Comparison of ENCODE assay signal across 12 cellular contexts in the genomic region with DNA sequence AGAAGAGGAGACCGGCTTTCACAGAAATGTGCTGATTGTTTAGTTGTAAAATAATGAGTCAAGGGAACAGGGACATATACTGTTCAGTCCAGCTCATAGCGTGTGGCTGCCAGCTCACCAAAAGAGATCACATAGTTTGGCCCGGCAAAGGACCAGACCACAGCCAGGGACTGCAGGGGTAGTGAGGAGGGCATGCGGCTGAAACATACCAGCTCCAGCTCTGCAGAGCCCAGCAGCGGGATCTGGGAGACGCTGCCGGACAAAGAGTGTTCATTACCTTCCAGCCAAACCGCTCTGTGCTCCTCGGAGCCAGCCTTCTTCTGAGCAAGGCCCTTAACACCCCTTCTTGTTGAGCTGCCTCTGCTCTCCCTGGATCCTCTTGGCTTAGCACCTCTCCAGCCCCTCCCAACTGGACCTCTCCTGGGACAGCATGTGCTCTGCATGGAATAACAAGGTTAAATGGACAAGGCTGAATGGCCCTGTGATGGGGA.
DNase-seq lines count a peak whose midpoint lies in the region; ATAC-seq and TF ChIP-seq lines count a peak whose summit lies in the region.
"Had no signal": no experiment of that assay in that cellular context is flagged by ENCODE, and none has a peak within 500 bp of the region (broad histone marks: within the 10 kb centered on the region; RNA-seq: fewer than 3 reads in every experiment).

No MANE protein-coding gene starts in this region.

- H2AFZ ChIP-seq in SK-N-SH (ENCODE audit: low read depth): no peak overlapping the region
- no peak overlapping the region for H2AFZ ChIP-seq in MM.1S (ENCODE audit: low read length)

- intact Hi-C loops in right cardiac atrium (cut with DNase I): no loop called here

- no peak overlapping the region for H3K27ac ChIP-seq in right cardiac atrium (ENCODE audit: low read length)
- no peak overlapping the region for H3K27ac ChIP-seq in substantia nigra (ENCODE audit: low read depth, low read length, poor library complexity, severe bottlenecking)
- H3K27ac ChIP-seq in SK-N-SH (ENCODE audit: low read depth in 2 of 2, low read length in 1 of 2): no peak overlapping the region
- H3K27ac ChIP-seq in MM.1S (ENCODE audit: low read length): no peak overlapping the region

- H4K20me1 ChIP-seq in SK-N-SH (ENCODE audit: insufficient read depth) (no peaks in the 10 kb centered on the region), MM.1S (ENCODE audit: insufficient read depth, low read length) (no peaks in the 10 kb centered on the region)

- H3K4me2 ChIP-seq in SK-N-SH (no peak overlapping the region), MM.1S (ENCODE audit: low read depth, low read length) (no peak overlapping the region)

- H3K4me3 ChIP-seq in right cardiac atrium (ENCODE audit: low read length) (no peak overlapping the region), SK-N-SH (ENCODE audit: low read depth in 2 of 2, low read length in 1 of 2) (no peak overlapping the region), MM.1S (ENCODE audit: low read length) (no peak overlapping the region)

- H3K27me3 ChIP-seq in right cardiac atrium (ENCODE audit: control insufficient read depth, insufficient read depth) (no peaks in the 10 kb centered on the region), SK-N-SH (ENCODE audit: insufficient read depth) (no peaks in the 10 kb centered on the region), MM.1S (replicated peaks; ENCODE audit: insufficient read depth, low read length) (no peaks in the 10 kb centered on the region)

- 74% methylated on average over 9 of the region's 9 CpGs for WGBS in right cardiac atrium
- WGBS in SK-N-SH (ENCODE audit: low lambda C conversion rate): 92% methylated on average over 6 of the region's 9 CpGs

- H3K36me3 ChIP-seq in SK-N-SH (replicated peaks in 1 of 2; ENCODE audit: control insufficient read depth in 1 of 2, insufficient read depth in 2 of 2, low read length in 1 of 2) (no peaks in the 10 kb centered on the region), MM.1S (replicated peaks; ENCODE audit: insufficient read depth, low read length) (no peaks in the 10 kb centered on the region)

- TF ChIP-seq RAD21 in SK-N-SH (IDR thresholded peaks at IDR 0.05; ENCODE audit: low read length): no peak

- H3K9me3 ChIP-seq in right cardiac atrium (ENCODE audit: control insufficient read depth, low read length): no peaks in the 10 kb centered on the region
- no peaks in the 10 kb centered on the region for H3K9me3 ChIP-seq in SK-N-SH
- H3K9me3 ChIP-seq in MM.1S (replicated peaks; ENCODE audit: insufficient read depth, low read length): no peaks in the 10 kb centered on the region

- H3K9me2 ChIP-seq in SK-N-SH (no peaks in the 10 kb centered on the region), MM.1S (replicated peaks; ENCODE audit: insufficient read depth, low read length) (no peaks in the 10 kb centered on the region)

- H3K79me2 ChIP-seq in SK-N-SH (ENCODE audit: insufficient read depth) (no peaks in the 10 kb centered on the region), MM.1S (ENCODE audit: low read length) (no peaks in the 10 kb centered on the region)

- ATAC-seq in right cardiac atrium: peak; percentile 95 to 97

- CTCF ChIA-PET in SK-N-SH (lab: Yijun Ruan, JAX): no interaction called here

- H3F3A ChIP-seq in SK-N-SH (replicated peaks; ENCODE audit: insufficient read depth) (no peaks in the 10 kb centered on the region), MM.1S (ENCODE audit: insufficient read depth, low read length) (no peaks in the 10 kb centered on the region)

- no peak overlapping the region for H3K9ac ChIP-seq in SK-N-SH
- no peak overlapping the region for H3K9ac ChIP-seq in MM.1S (ENCODE audit: low read length)

- DNase-seq in GM04503 (ENCODE audit: low read depth) (peak; percentile 53), astrocyte of the hippocampus (ENCODE audit: low read depth, low spot score) (peak; percentile 90), right cardiac atrium (peak; percentile 73 to 88 (median 80)), substantia nigra (lab: John Stamatoyannopoulos, UW) (peak in 29 of 49 donors; percentile 1 to 65 (median 21)), SK-N-SH (no peak), MM.1S (no peak), kidney tubule cell (ENCODE audit: low spot score) (no peak)
- no peak for DNase-seq in activated CD4-positive, alpha-beta T cell treated with anti-CD3 and anti-CD28 coated beads, Interleukin-2, amount 50 U/mL, for 4 hours
- DNase-seq: activated CD4-positive, alpha-beta memory T cell treated with anti-CD3 and anti-CD28 coated beads, Interleukin-2, amount 10 ng/mL, durations not matched to agents 7 days and 5 days; activated naive CD8-positive, alpha-beta T cell treated with anti-CD3 and anti-CD28 coated beads, Interleukin-2, amount 10 ng/mL, durations not matched to agents 7 days and 5 days; Karpas-422; NCI-H524 treated with DMSO at 0.1 percent for 48 hours had no signal

- TF ChIP-seq CTCF in SK-N-SH (IDR thresholded peaks at IDR 0.05) (no peak), MM.1S (IDR thresholded peaks at IDR 0.05; ENCODE audit: low read length) (no peak)

- TF ChIP-seq EP300 in SK-N-SH (IDR thresholded peaks at IDR 0.05; ENCODE audit: borderline replicate concordance in 1 of 2, low read depth in 1 of 2, low read length in 1 of 2): no peak

- POLR2A ChIA-PET in SK-N-SH (lab: Yijun Ruan, JAX): no interaction called here

- H3K4me1 ChIP-seq in right cardiac atrium (ENCODE audit: control insufficient read depth, insufficient read depth, low read length) (no peaks in the 10 kb centered on the region), SK-N-SH (ENCODE audit: control insufficient read depth in 1 of 2, insufficient read depth in 2 of 2, low read depth in 1 of 2, low read length in 1 of 2) (peaks cover 0 to 2% of the 10 kb centered on the region in 2 experiments; a peak in 1 of 4 replicates), MM.1S (ENCODE audit: low read length) (no peaks in the 10 kb centered on the region)

TF ChIP-seq in SK-N-SH, 30 proteins besides CTCF, POLR2A, EP300 and RAD21:
- TF ChIP-seq NRF1 (IDR thresholded peaks at IDR 0.05; ENCODE audit: low read depth, low read length) (no peak), JUND (IDR thresholded peaks at IDR 0.05) (no peak)

Comparison
In these comparisons a context has a peak if more than half of its experiments do, and no peak if none do; other contexts are left out.
1. DNase-seq: peak in GM04503 (single experiment), astrocyte of the hippocampus (single experiment), right cardiac atrium (3 of 3) and substantia nigra (29 of 49); none in SK-N-SH (single experiment), MM.1S (single experiment), kidney tubule cell (single experiment) and activated CD4-positive, alpha-beta T cell treated with anti-CD3 and anti-CD28 coated beads, Interleukin-2, amount 50 U/mL, for 4 hours (0 of 2).